ENCODE assay signal across 10 cellular contexts in the genomic region with DNA sequence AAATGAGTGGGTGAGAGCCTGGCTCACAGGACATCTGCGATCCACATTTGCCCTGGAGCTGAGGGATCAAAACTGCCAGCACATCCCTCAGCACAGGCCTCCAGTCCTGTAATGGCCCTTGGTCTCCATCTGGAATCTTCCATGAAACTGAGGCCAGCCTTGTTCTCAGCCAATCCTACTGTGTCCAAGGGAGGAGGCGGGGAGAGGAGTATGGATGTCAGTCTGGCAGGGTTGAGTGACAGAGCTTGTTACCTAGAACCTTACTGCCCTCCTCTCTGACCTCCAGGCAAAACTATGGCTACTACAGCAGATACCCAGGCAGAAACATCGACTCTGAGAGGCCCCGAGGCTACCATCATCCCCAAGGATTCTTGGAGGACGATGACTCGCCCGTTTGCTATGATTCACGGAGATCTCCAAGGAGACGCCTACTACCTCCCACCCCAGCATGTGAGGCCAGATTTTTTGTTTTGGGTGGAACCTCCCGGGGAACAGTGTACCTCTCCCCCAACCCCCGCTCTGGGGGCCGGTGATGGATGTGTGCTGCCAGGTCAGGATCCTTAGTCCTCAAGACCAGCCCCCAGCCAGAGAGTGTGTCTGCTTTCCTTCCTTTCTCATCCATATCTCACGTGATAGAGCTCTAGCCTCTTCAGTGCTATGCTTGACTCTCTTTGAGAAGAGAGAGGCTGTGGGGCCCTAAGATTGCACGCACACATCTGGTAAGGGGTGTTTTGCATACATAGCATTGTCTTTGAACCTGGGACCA. TPM values are rescaled to one million over a fixed set of nuclear protein-coding genes. Genes with fewer than 3 reads are reported as not detected.
A peak's percentile ranks its signal among the peaks of the same experiment; 100 is the strongest.
DNase-seq lines count a peak whose midpoint lies in the region; ATAC-seq, FAIRE-seq and TF ChIP-seq lines count a peak whose summit lies in the region.
"Had no signal": no experiment of that assay in that cellular context is flagged by ENCODE, and none has a peak within 500 bp of the region (broad histone marks: within the 10 kb centered on the region; RNA-seq: fewer than 3 reads in every experiment).

No MANE protein-coding gene starts in this region.

- in situ Hi-C loops in ACHN (cut with HindIII; ENCODE audit: low pct_ligation_motif_present, low pct_unique_long_range_greater_than_20kb, low sequenced_read_pairs): no loop called here

- DNase-seq in ACHN (peak; percentile 77), HTR-8/SVneo (ENCODE audit: insufficient read length, low spot score) (peak; percentile 77), fibroblast of pulmonary artery (ENCODE audit: low read depth) (peak; percentile 55), testis (no peak), right atrium auricular region (ENCODE audit: low spot score) (no peak), T-helper 2 cell (no peak)
- DNase-seq: DND-41 had no signal

- H3K27me3 ChIP-seq in testis (no peaks in the 10 kb centered on the region), right atrium auricular region (no peaks in the 10 kb centered on the region)
- H3K27me3 ChIP-seq: cardiac muscle cell had no signal

- TF ChIP-seq CTCF in fibroblast of pulmonary artery (IDR thresholded peaks at IDR 0.05; ENCODE audit: low read length, missing control alignments) (no peak), testis (IDR thresholded peaks at IDR 0.05) (no peak), right atrium auricular region (IDR thresholded peaks at IDR 0.05) (no peak)

- H3K27ac ChIP-seq in testis: no peak overlapping the region
- H3K27ac ChIP-seq in right atrium auricular region: peak overlapping the region in 1 of 2 donors; percentile 31
- H3K27ac ChIP-seq: cardiac muscle cell had no signal

- intact Hi-C loops in testis (cut with DNase I; ENCODE audit: low total_unique reads): no loop called here

- H3K4me3 ChIP-seq in fibroblast of pulmonary artery (replicated peaks; ENCODE audit: low read depth, low read length) (no peak overlapping the region), testis (no peak overlapping the region), right atrium auricular region (no peak overlapping the region)
- H3K4me3 ChIP-seq: cardiac muscle cell had no signal

- H3K36me3 ChIP-seq in testis (ENCODE audit: low read depth, missing control alignments) (no peaks in the 10 kb centered on the region), right atrium auricular region (no peaks in the 10 kb centered on the region)

- H3K4me1 ChIP-seq in testis (peaks cover 6% of the 10 kb centered on the region), right atrium auricular region (peaks cover 0 to 31% of the 10 kb centered on the region in 2 donors)

- no peaks in the 10 kb centered on the region for H3K9me3 ChIP-seq in testis
- H3K9me3 ChIP-seq in right atrium auricular region: no peaks in the 10 kb centered on the region

- 69 to 85% methylated on average over 14 of the region's 14 CpGs for WGBS in testis, 2 donors

- peak; percentile 52 for ATAC-seq in GM19463 (IDR thresholded peaks at IDR 0.05; ENCODE audit: unreplicated experiment)
- ATAC-seq in HG03378 (IDR thresholded peaks at IDR 0.05; ENCODE audit: unreplicated experiment): no peak

- no peak for TF ChIP-seq POLR2A in testis (IDR thresholded peaks at IDR 0.05)

- no peak for FAIRE-seq in HTR-8/SVneo (lab: Jason Lieb, UNC)

RNA-seq across cellular contexts. Expression of gene CHDH, which starts 41.3 kb away (rescaled TPM):
- total RNA-seq in testis: 10 to 100 TPM; 28.1 to 41.4 TPM
- polyA plus RNA-seq in testis (ENCODE audit: insufficient read depth, low read depth, low replicate concordance): 13.5 TPM
- 1 to 10 TPM; 2.2 to 10.0 TPM for total RNA-seq in right atrium auricular region

RNA-seq across cellular contexts. Expression of gene IL17RB, which starts 41.5 kb away (rescaled TPM):
- 10 to 100 TPM in 1 of 2 donors, 1 to 10 TPM in 1; 9.5 to 17.5 TPM for total RNA-seq in testis
- polyA plus RNA-seq in testis (ENCODE audit: insufficient read depth, low read depth, low replicate concordance): 5.8 TPM
- 1 to 10 TPM in 1 of 2 donors, under 1 TPM in 1; 0.83 to 1.1 TPM for total RNA-seq in right atrium auricular region

Comparison
In these comparisons a context has a peak if more than half of its experiments do, and no peak if none do; other contexts are left out.
1. DNase-seq: peak in ACHN (single experiment), HTR-8/SVneo (single experiment) and fibroblast of pulmonary artery (single experiment); none in testis (single experiment), right atrium auricular region (single experiment) and T-helper 2 cell (0 of 5).
2. RNA of gene IL17RB, which starts 41.5 kb away (total RNA-seq): 9.5 to 17.5 TPM in testis; 0.83 to 1.1 TPM in right atrium auricular region; every median in the first group is over 4 times any median in the second.